In the genomic region with DNA sequence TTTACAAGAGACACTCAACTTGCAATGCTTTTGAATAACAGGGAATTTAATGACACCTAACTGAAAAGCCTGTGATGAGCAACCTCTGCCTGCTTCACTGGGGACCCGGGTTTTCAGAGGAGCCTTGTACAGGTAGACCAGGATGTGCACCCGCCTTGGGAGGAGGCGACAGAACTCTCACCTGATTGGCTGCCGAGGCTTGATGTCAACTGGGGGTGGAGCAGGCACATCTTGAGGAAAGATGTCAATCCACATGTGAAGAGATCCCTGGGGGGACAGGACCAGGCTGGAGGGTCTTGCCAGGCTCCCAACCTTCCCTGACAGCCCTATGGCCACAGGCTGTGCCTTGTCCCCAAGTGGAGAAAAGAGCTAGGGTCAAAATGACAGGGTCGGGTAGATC, we compare ENCODE assay signal across 20 cellular contexts. TPM values are rescaled to one million over a fixed set of nuclear protein-coding genes. Genes with fewer than 3 reads are reported as not detected.
DNase-seq lines count a peak whose midpoint lies in the region; ATAC-seq, FAIRE-seq and TF ChIP-seq lines count a peak whose summit lies in the region.
"Had no signal": no experiment of that assay in that cellular context is flagged by ENCODE, and none has a peak within 500 bp of the region (broad histone marks: within the 10 kb centered on the region; RNA-seq: fewer than 3 reads in every experiment).

No MANE protein-coding gene starts in this region.

- peak; percentile 20; the same call in 2 of the 3 replicates for ATAC-seq in RWPE2 (ENCODE audit: low read depth)

- TF ChIP-seq CTCF in RWPE2 (IDR thresholded peaks at IDR 0.05; ENCODE audit: poor library complexity, severe bottlenecking) (peak; percentile 25), uterus (IDR thresholded peaks at IDR 0.05) (no peak), D721Med (IDR thresholded peaks at IDR 0.05; ENCODE audit: insufficient read depth, missing control alignments) (no peak)

- H3K27ac ChIP-seq in RWPE2 (ENCODE audit: poor library complexity, severe bottlenecking), result no peak overlapping the region
- H3K27ac ChIP-seq in mesendoderm (ENCODE audit: low read depth, low read length), result no peak overlapping the region
- H3K27ac ChIP-seq in uterus, result no peak overlapping the region
- H3K27ac ChIP-seq: C4-2B, esophagus muscularis mucosa, prostate gland had no signal

- no peak overlapping the region for H3K56ac ChIP-seq in mesendoderm (ENCODE audit: low read length)

- DNase-seq in NCI-H2196 (lab: John Stamatoyannopoulos, UW; ENCODE audit: unreplicated experiment) (peak; percentile 21), NCI-H2196 treated with DMSO at 0.1 percent for 48 hours (lab: John Stamatoyannopoulos, UW; ENCODE audit: unreplicated experiment) (no peak), H7 (peak; percentile 78), RWPE2 (ENCODE audit: low spot score) (no peak), mesendoderm (peak; percentile 30), uterus (no peak), D721Med (ENCODE audit: insufficient read length, low spot score) (no peak), HEK293T (ENCODE audit: extremely low spot score) (no peak)
- DNase-seq: activated CD8-positive, alpha-beta memory T cell treated with anti-CD3 and anti-CD28 coated beads, Interleukin-2, amount 50 U/mL, for 48 hours; amniotic stem cell; left colon; NCI-H1048; stimulated activated CD4-positive, alpha-beta T cell treated with anti-CD3 and anti-CD28 coated beads, Interleukin-2, amount 100 ng/mL, for 48 hours had no signal

- no peak overlapping the region for H2BK5ac ChIP-seq in mesendoderm (ENCODE audit: low read length)

- no peak overlapping the region for H2AK5ac ChIP-seq in mesendoderm (ENCODE audit: low read length)

- intact Hi-C loops in uterus (cut with DNase I; ENCODE audit: low total_unique reads), result no loop called here

- H3K27me3 ChIP-seq in H7 (ENCODE audit: control insufficient read depth, insufficient read depth, low read length) (no peaks in the 10 kb centered on the region), RWPE2 (ENCODE audit: insufficient read depth, poor library complexity, severe bottlenecking) (no peaks in the 10 kb centered on the region), mesendoderm (ENCODE audit: insufficient read depth, low read length, poor library complexity) (no peaks in the 10 kb centered on the region), uterus (no peaks in the 10 kb centered on the region)
- H3K27me3 ChIP-seq: esophagus muscularis mucosa had no signal

- TF ChIP-seq POLR2A in uterus (IDR thresholded peaks at IDR 0.05), result no peak

- H3K79me1 ChIP-seq in mesendoderm (ENCODE audit: low read length), result no peaks in the 10 kb centered on the region

- H3K4ac ChIP-seq in mesendoderm (ENCODE audit: low read depth, low read length), result no peak overlapping the region

- H3K9ac ChIP-seq in mesendoderm (ENCODE audit: low read length), result no peak overlapping the region

- H3K9me3 ChIP-seq in RWPE2 (ENCODE audit: severe bottlenecking), result no peaks in the 10 kb centered on the region
- no peaks in the 10 kb centered on the region for H3K9me3 ChIP-seq in uterus
- H3K9me3 ChIP-seq: esophagus muscularis mucosa, prostate gland had no signal

- H3K23ac ChIP-seq in mesendoderm (ENCODE audit: low read length), result no peak overlapping the region

- FAIRE-seq in D721Med (lab: Jason Lieb, UNC), result no peak

- H3K18ac ChIP-seq in mesendoderm (ENCODE audit: low read length), result no peak overlapping the region

- CTCF ChIA-PET in HEK293T (lab: Yijun Ruan, JAX), result interaction anchor here (0.6 kb wide), 1 partner anchor 9 kb away, joined by 3 read pairs; no protein-coding TSS in a partner anchor

- WGBS in mesendoderm (ENCODE audit: extremely low coverage, insufficient coverage, low lambda C conversion rate), result no CpG with 5 or more reads among the region's 5 CpGs

- POLR2A ChIA-PET in HEK293T (lab: Yijun Ruan, JAX), result interaction anchor here (1.3 kb wide), 1 partner anchor 22 kb away, joined by 4 read pairs; no protein-coding TSS in a partner anchor

- no peak overlapping the region for H2BK15ac ChIP-seq in mesendoderm (replicated peaks; ENCODE audit: low read depth)

- H3K36me3 ChIP-seq in H7 (replicated peaks; ENCODE audit: control insufficient read depth, insufficient read depth, low read length) (peaks cover 5% of the 10 kb centered on the region), RWPE2 (ENCODE audit: low read depth) (peaks cover 10% of the 10 kb centered on the region), mesendoderm (ENCODE audit: control insufficient read depth, insufficient read depth, low read length) (peaks cover 1% of the 10 kb centered on the region), uterus (no peaks in the 10 kb centered on the region)
- H3K36me3 ChIP-seq: prostate gland had no signal

- H3K79me2 ChIP-seq in mesendoderm (ENCODE audit: control insufficient read depth, insufficient read depth, low read length), result no peaks in the 10 kb centered on the region

- H4K5ac ChIP-seq in mesendoderm (ENCODE audit: low read length), result no peak overlapping the region

- no peak overlapping the region for H3K4me2 ChIP-seq in mesendoderm (ENCODE audit: low read length)

- no peak overlapping the region for H2BK120ac ChIP-seq in mesendoderm (ENCODE audit: low read depth, low read length)

- H4K8ac ChIP-seq in mesendoderm (ENCODE audit: low read depth, low read length), result no peak overlapping the region

- H3K4me3 ChIP-seq in H7 (ENCODE audit: insufficient read depth, low read depth, low read length), result no peak overlapping the region
- no peak overlapping the region for H3K4me3 ChIP-seq in RWPE2 (ENCODE audit: severe bottlenecking)
- no peak overlapping the region for H3K4me3 ChIP-seq in mesendoderm (ENCODE audit: low read length)
- H3K4me3 ChIP-seq in uterus, result no peak overlapping the region
- H3K4me3 ChIP-seq: esophagus muscularis mucosa, prostate gland had no signal

- H3K4me1 ChIP-seq in RWPE2 (ENCODE audit: insufficient read depth, poor library complexity, severe bottlenecking) (no peaks in the 10 kb centered on the region), mesendoderm (ENCODE audit: control insufficient read depth, low read depth, low read length) (no peaks in the 10 kb centered on the region), uterus (no peaks in the 10 kb centered on the region)
- H3K4me1 ChIP-seq: esophagus muscularis mucosa, prostate gland had no signal

TF ChIP-seq in HEK293T, 16 proteins besides CTCF, POLR2A, EP300 and RAD21:
- TF ChIP-seq ZNF384 (IDR thresholded peaks at IDR 0.05) (no peak), ARNT (IDR thresholded peaks at IDR 0.05) (no peak), LEF1 (IDR thresholded peaks at IDR 0.05; ENCODE audit: borderline replicate concordance) (no peak), HDGF (IDR thresholded peaks at IDR 0.05; ENCODE audit: borderline replicate concordance) (no peak), CTBP1 (IDR thresholded peaks at IDR 0.05; ENCODE audit: borderline replicate concordance) (no peak), FOXM1 (IDR thresholded peaks at IDR 0.05; ENCODE audit: borderline replicate concordance) (no peak), NFRKB (IDR thresholded peaks at IDR 0.05) (no peak), SUZ12 (IDR thresholded peaks at IDR 0.05) (no peak), FOXK2 (IDR thresholded peaks at IDR 0.05) (no peak), ELF4 (IDR thresholded peaks at IDR 0.05) (no peak), TARDBP (IDR thresholded peaks at IDR 0.05) (no peak), FOXA1 (IDR thresholded peaks at IDR 0.05) (no peak), L3MBTL2 (conservative IDR thresholded peaks at IDR 0.05) (no peak), BHLHE40 (IDR thresholded peaks at IDR 0.05; ENCODE audit: borderline replicate concordance) (no peak), SP1 (IDR thresholded peaks at IDR 0.05) (no peak)
- TF ChIP-seq, protein P1, sequence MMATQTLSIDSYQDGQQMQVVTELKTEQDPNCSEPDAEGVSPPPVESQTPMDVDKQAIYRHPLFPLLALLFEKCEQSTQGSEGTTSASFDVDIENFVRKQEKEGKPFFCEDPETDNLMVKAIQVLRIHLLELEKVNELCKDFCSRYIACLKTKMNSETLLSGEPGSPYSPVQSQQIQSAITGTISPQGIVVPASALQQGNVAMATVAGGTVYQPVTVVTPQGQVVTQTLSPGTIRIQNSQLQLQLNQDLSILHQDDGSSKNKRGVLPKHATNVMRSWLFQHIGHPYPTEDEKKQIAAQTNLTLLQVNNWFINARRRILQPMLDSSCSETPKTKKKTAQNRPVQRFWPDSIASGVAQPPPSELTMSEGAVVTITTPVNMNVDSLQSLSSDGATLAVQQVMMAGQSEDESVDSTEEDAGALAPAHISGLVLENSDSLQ (IDR thresholded peaks at IDR 0.05), result no peak
TF ChIP-seq in HEK293T: peak in this region for 0.

RNA-seq across cellular contexts. Expression of a gene that starts 19.8 kb away (rescaled TPM):
- 191 and 213 TPM in 2 replicates for total RNA-seq in H7 (2014; rRNA removed; shearing (Covaris generic))
- 107 TPM for polyA plus RNA-seq in mesendoderm (2013, experiment 1 of 2)
- polyA plus RNA-seq in mesendoderm (2013, experiment 2 of 2), result 101 TPM
- total RNA-seq in uterus, result 100 to 1,000 TPM; 124 to 310 (median 195) TPM

RNA-seq across cellular contexts. Expression of a gene that starts 32.2 kb away (rescaled TPM):
- not detected in 2 replicates for total RNA-seq in H7 (2014; rRNA removed; shearing (Covaris generic))
- not detected for polyA plus RNA-seq in mesendoderm (2013, experiment 1 of 2)
- not detected for polyA plus RNA-seq in mesendoderm (2013, experiment 2 of 2)
- not detected for total RNA-seq in uterus
- total RNA-seq: esophagus muscularis mucosa, left colon, mesenteric fat pad, prostate gland, Right ventricle myocardium inferior, skeletal muscle tissue, ureter had no signal

RNA-seq across cellular contexts. Expression of a gene that starts 54.0 kb away (rescaled TPM):
- 6.1 and 8.0 TPM in 2 replicates for total RNA-seq in H7 (2014; rRNA removed; shearing (Covaris generic))
- 1.5 TPM for polyA plus RNA-seq in mesendoderm (2013, experiment 1 of 2)
- 1.2 TPM for polyA plus RNA-seq in mesendoderm (2013, experiment 2 of 2)
- total RNA-seq in uterus, result 1 to 10 TPM in 2 of 4 donors, not detected in 2; 2.1 to 8.4 TPM

Comparison
In these comparisons a context has a peak if more than half of its experiments do, and no peak if none do; other contexts are left out.
1. DNase-seq: peak in NCI-H2196 (single experiment), H7 (single experiment) and mesendoderm (single experiment); none in NCI-H2196 treated with DMSO at 0.1 percent for 48 hours (single experiment), RWPE2 (single experiment), uterus (0 of 2), D721Med (single experiment) and HEK293T (single experiment).